ENCODE assay signal across 9 cellular contexts in the genomic region with DNA sequence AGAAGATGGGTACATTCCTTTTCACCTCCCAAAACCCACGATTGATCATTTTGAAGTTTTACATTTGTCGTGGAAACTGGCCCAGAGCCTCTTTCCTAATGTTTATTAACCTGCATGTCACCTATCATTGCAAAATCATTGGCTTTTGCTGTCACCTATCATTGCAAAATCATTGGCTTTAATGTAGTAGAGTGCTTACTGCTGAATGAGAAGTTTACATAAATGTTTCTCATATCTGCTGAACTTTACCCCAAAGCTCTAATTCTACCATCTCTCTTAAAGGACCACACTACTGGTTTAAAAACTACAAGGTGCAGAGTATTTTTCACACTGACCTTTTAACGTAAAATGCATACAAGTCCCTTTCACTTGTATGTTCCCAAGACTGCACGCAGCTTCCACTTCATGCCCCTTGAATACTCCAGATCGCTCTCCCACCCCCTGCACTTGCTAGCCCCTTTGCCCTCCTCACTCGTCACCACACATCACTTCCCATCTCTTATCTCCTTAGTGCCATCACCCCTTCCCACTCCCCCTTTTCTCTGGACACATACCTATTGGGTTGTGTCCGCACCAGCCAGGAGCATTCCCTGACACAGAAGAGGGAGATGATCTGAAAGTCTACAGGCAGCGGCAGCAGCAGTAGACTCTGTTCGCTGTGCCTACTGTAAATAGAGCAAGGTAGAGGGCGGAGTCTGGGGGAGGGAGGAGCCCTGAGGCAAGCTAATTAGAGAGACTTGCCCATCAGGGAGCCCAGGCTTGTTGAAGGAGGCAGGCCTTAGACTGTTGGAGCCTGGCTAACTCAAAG.
DNase-seq lines count a peak whose midpoint lies in the region; ATAC-seq and TF ChIP-seq lines count a peak whose summit lies in the region.
"Had no signal": no experiment of that assay in that cellular context is flagged by ENCODE, and none has a peak within 500 bp of the region (broad histone marks: within the 10 kb centered on the region; RNA-seq: fewer than 3 reads in every experiment).

No MANE protein-coding gene starts in this region.

- no peak overlapping the region; the same call in 1 of the 2 replicates for H3K9ac ChIP-seq in KMS-11
- H3K9ac ChIP-seq in iPS-18a (ENCODE audit: low read length): no peak overlapping the region

- intact Hi-C loops in posterior cingulate gyrus (cut with DNase I): no loop called here

- TF ChIP-seq CTCF in KMS-11 (conservative IDR thresholded peaks at IDR 0.05; ENCODE audit: low read depth, low read length): no peak

- no peaks in the 10 kb centered on the region for H3K9me3 ChIP-seq in iPS-18a (ENCODE audit: control insufficient read depth, low read depth, low read length)

- ATAC-seq in GM18502 (IDR thresholded peaks at IDR 0.05; ENCODE audit: poor library complexity, unreplicated experiment): peak; percentile 98
- peak; percentile 86 for ATAC-seq in GM21723 (IDR thresholded peaks at IDR 0.05; ENCODE audit: unreplicated experiment)
- no peak for ATAC-seq in HG03469 (IDR thresholded peaks at IDR 0.05; ENCODE audit: unreplicated experiment)

- H3K27me3 ChIP-seq in KMS-11 (ENCODE audit: insufficient read depth, low read depth) (no peaks in the 10 kb centered on the region), iPS-18a (ENCODE audit: control insufficient read depth, insufficient read depth, low read length) (no peaks in the 10 kb centered on the region)

- peak overlapping the region; percentile 72 for H3K4me2 ChIP-seq in KMS-11

- no peaks in the 10 kb centered on the region for H4K20me1 ChIP-seq in KMS-11 (ENCODE audit: insufficient read depth)

- H3K27ac ChIP-seq in KMS-11 (peak overlapping the region; percentile 43), iPS-18a (ENCODE audit: low read length) (no peak overlapping the region)
- H3K27ac ChIP-seq: HL-60 had no signal

- DNase-seq in NCI-H524 treated with DMSO at 0.1 percent for 48 hours (lab: John Stamatoyannopoulos, UW) (no peak), posterior cingulate gyrus (no peak), NCI-H1048 (lab: John Stamatoyannopoulos, UW) (no peak)

- no peaks in the 10 kb centered on the region for H3K79me2 ChIP-seq in KMS-11 (ENCODE audit: insufficient read depth, low read depth)

- H3K4me1 ChIP-seq in KMS-11 (ENCODE audit: low read depth, poor library complexity, severe bottlenecking) (peaks cover 37% of the 10 kb centered on the region), iPS-18a (ENCODE audit: control insufficient read depth, low read depth, low read length) (peaks cover 7% of the 10 kb centered on the region)

- H3K36me3 ChIP-seq in KMS-11 (ENCODE audit: insufficient read depth): no peaks in the 10 kb centered on the region
- H3K36me3 ChIP-seq in iPS-18a (ENCODE audit: control insufficient read depth, low read depth, low read length): no peaks in the 10 kb centered on the region

- peak overlapping the region; percentile 84 for H2AFZ ChIP-seq in KMS-11 (ENCODE audit: low read depth)

- H3K4me3 ChIP-seq in KMS-11 (IDR thresholded peaks at IDR 0.05; ENCODE audit: insufficient read depth, low read depth, low read length): no peak overlapping the region
- peak overlapping the region; percentile 49 for H3K4me3 ChIP-seq in iPS-18a (ENCODE audit: low read length)
